ENCODE assay signal across 16 cellular contexts in the genomic region with DNA sequence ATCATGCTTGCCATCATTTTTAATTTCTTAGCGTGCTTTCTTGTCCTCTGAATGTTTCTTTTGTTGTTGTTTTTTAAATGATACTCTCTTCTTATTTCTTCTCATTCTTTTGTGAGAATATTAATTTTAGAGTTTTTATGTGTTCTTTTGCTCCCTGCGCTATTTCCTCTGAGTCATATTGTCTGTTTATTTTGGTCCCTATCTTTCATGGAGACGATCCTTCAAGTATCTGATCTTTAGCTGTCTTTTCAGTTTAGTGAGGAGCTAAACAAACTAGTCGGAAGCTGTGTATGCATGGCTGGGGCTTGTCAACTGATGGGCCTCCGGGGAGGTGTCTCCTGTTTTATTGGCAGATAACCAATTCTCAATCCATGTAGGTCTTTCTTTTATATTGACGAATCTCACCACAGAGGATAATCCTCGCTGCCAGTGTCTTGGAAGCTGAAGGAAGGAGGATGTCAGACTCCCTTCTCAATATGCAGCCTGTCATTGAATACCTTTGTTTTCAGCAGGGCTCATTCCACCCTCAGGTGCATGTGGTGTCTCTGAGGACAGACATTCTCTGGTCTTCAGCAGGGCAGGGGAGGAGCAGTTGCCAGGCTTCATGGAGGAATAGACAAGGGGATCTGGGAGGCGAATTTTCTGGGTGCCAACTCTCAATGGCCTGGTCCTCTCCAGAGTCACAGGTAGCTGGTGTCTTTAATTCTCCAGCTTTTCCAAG.
"Had no signal": no experiment of that assay in that cellular context is flagged by ENCODE, and none has a peak within 500 bp of the region (broad histone marks: within the 10 kb centered on the region; RNA-seq: fewer than 3 reads in every experiment).

No MANE protein-coding gene starts in this region.

- H3K27ac ChIP-seq: epithelial cell of prostate, skin epidermis, tibial nerve had no signal

- H3K36me3 ChIP-seq: tibial nerve had no signal

- H3K4me1 ChIP-seq: tibial nerve had no signal

- ATAC-seq: left ventricle myocardium superior; natural killer cell treated with Interleukin-12 subunit alpha and Interleukin-12 subunit beta and Interleukin-15 and Interleukin-18, amount 100 ng/mL, for 72 hours; stimulated activated naive B cell treated with anti-CD40 and anti-IgM and Interleukin-4, amounts not matched to agents 10 μg/mL and 1 μg/mL and 100 μg/mL, for 72 hours had no signal

- H3K27me3 ChIP-seq: tibial nerve had no signal

- H3K4me3 ChIP-seq: skin epidermis, tibial nerve had no signal

- FAIRE-seq: bronchial epithelial cell had no signal

- H3K9me3 ChIP-seq: tibial nerve had no signal

- DNase-seq: activated CD4-positive, alpha-beta T cell treated with anti-CD3 and anti-CD28 coated beads, Interleukin-2, amount 50 U/mL, for 1 hour; activated naive CD4-positive, alpha-beta T cell; activated naive CD8-positive, alpha-beta T cell treated with anti-CD3 and anti-CD28 coated beads, Interleukin-2, amount 10 ng/mL, durations not matched to agents 7 days and 5 days; anterior cingulate cortex; dermis blood vessel endothelial cell; left ventricle myocardium superior; mesendoderm; retina; stimulated activated CD4-positive, alpha-beta T cell treated with anti-CD3 and anti-CD28 coated beads, Interleukin-15, amount 100 ng/mL, for 24 hours; stimulated activated CD4-positive, alpha-beta T cell treated with anti-CD3 and anti-CD28 coated beads, Interleukin-4, amount 100 ng/mL, for 1 hour; stimulated activated naive B cell treated with anti-CD40 and anti-IgM and Interleukin-4, amounts not matched to agents 10 μg/mL and 1 μg/mL and 100 μg/mL, for 72 hours had no signal
